Comparison of ENCODE assay signal across 1 cellular context in genomic region chr19:34357431-34357830, GRCh38.
TF ChIP-seq lines count a peak whose summit lies in the region.

No MANE protein-coding gene starts in this region.

TF ChIP-seq in A549, 52 proteins besides CTCF, POLR2A, EP300 and RAD21 (continued from another document):
- TF ChIP-seq ELK1 (IDR thresholded peaks at IDR 0.05; ENCODE audit: low read depth, low read length) (no peak), BHLHE40 (IDR thresholded peaks at IDR 0.05; ENCODE audit: low read depth, low read length) (no peak)
